Comparison of ENCODE assay signal across 1 cellular context in the genomic region with DNA sequence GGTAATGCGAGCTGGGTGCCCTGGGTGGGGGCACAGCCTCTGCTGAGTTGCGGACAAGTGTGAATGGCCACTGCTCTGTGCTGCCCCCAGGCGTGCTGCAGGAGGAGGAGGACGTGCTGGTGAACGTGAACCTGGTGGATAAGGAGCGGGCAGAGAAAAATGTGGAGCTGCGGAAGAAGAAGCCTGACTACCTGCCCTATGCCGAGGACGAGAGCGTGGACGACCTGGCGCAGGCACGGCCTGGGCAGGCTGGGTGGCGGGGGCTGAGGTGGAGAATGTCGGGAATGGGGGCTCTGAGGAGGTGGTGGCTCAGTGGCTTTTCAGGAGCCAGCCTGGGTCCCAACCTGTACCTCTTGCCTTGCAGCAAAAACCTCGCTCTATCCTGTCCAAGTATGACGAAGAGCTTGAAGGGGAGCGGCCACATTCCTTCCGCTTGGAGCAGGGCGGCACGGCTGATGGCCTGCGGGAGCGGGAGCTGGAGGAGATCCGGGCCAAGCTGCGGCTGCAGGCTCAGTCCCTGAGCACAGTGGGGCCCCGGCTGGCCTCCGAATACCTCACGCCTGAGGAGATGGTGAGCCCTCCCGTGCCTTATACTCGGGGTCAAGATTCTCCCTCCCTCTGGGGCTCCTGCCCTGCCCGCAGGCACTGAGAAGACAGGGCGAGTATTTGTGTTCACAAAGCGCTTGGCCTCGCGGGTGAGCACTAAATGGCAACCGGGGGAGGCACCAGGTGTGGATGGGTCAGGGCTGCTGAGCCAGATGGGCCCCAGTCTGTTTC.
TF ChIP-seq lines count a peak whose summit lies in the region.

No MANE protein-coding gene starts in this region.

TF ChIP-seq in endothelial cell of umbilical vein, 7 proteins besides CTCF, POLR2A, EP300 and RAD21:
- TF ChIP-seq, protein P1, sequence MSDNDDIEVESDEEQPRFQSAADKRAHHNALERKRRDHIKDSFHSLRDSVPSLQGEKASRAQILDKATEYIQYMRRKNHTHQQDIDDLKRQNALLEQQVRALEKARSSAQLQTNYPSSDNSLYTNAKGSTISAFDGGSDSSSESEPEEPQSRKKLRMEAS (IDR thresholded peaks at IDR 0.05; ENCODE audit: insufficient read depth, insufficient read length) = no peak
- TF ChIP-seq POLR2AphosphoS5 (IDR thresholded peaks at IDR 0.05; ENCODE audit: insufficient read depth, low read depth, low read length) = no peak
- no peak for TF ChIP-seq MYC (IDR thresholded peaks at IDR 0.05; ENCODE audit: low read depth, low read length)
- TF ChIP-seq GATA2 (IDR thresholded peaks at IDR 0.05; ENCODE audit: insufficient read depth, insufficient read length, low read depth, low read length) = no peak
- no peak for TF ChIP-seq EZH2 (IDR thresholded peaks at IDR 0.05; ENCODE audit: borderline replicate concordance, low read depth, low read length, severe bottlenecking)
- TF ChIP-seq JUN (IDR thresholded peaks at IDR 0.05; ENCODE audit: borderline replicate concordance, insufficient read depth, insufficient read length, low read depth) = no peak
- no peak for TF ChIP-seq FOS (IDR thresholded peaks at IDR 0.05; ENCODE audit: borderline replicate concordance, insufficient read depth, low read length)
